16 cellular contexts compared by ENCODE assay signal in the genomic region with DNA sequence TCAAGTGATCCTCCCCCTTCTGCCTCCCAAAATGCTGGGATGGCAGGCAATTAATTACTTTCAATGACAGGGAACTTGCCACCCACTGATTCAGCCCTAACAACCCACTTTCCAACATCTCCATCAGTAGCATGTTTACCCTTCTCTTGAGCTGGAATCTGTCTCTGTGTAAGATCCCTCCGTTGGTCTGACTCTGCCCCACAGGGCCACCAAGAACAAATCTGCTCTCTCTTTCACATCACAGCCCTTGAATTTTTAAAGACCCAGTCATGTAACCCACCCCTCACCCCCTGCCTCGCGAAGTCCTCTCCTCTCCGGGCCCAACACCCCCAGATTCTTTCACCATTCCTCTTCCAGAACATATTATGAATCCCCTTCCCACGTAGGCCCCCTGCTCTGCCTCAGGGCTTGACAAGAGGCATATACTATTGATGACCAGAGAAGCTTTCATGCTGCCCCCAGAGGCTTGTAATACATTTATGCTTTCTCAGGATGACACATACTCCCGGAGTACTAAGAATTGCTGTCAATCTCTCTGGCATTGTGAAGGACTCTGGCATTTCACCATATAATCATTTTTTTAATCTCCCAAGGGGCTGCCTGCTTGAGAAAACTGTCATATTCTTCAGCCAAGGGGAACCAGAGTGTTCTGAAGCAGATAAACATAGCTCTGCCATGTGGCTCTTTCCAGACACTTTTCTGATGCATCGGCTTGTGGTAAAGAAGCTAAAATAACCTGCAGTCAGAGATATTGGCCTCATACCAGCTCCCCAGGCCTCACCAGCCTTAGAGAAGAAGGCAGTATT.
A peak's percentile ranks its signal among the peaks of the same experiment; 100 is the strongest.
DNase-seq lines count a peak whose midpoint lies in the region; ATAC-seq, FAIRE-seq and TF ChIP-seq lines count a peak whose summit lies in the region.
"Had no signal": no experiment of that assay in that cellular context is flagged by ENCODE, and none has a peak within 500 bp of the region (broad histone marks: within the 10 kb centered on the region; RNA-seq: fewer than 3 reads in every experiment).

No MANE protein-coding gene starts in this region.

- SMC1A ChIA-PET in GM12878 (lab: Charles Lee; ENCODE audit: uncharacterized antibody, unreplicated experiment) = no interaction called here

- no peaks in the 10 kb centered on the region for H4K20me1 ChIP-seq in GM12878 (ENCODE audit: control insufficient read depth, insufficient read depth)
- H4K20me1 ChIP-seq in GM23338 (replicated peaks; ENCODE audit: insufficient read depth) = no peaks in the 10 kb centered on the region

- H3K9me3 ChIP-seq in GM12878 (replicated peaks; ENCODE audit: control insufficient read depth, insufficient read depth, low read length) = peaks cover 11% of the 10 kb centered on the region; the same call in 2 of the 3 replicates
- no peaks in the 10 kb centered on the region for H3K9me3 ChIP-seq in neuron (ENCODE audit: low read length)

- in situ Hi-C loops in GM12878 (cut with MboI) = no loop called here

- no peak for TF ChIP-seq POLR2A in GM12878 (IDR thresholded peaks at IDR 0.05; ENCODE audit: low read depth, low read length)

- H3K9me3 Mint-ChIP-seq in activated T-helper 17 cell treated with anti-CD3 and anti-CD28 coated beads, Interleukin-2, amount 50 U/mL, for 72 hours = peaks cover 16% of the 10 kb centered on the region
- H3K9me3 Mint-ChIP-seq in GM23338 = peaks cover 11% of the 10 kb centered on the region

- DNase-seq in GM12865 (ENCODE audit: low read depth) = peak; percentile 35
- DNase-seq in GM12878 (ENCODE audit: low read depth, low spot score) = no peak
- DNase-seq in superior temporal gyrus (ENCODE audit: extremely low spot score) = peak; percentile 24
- DNase-seq in RWPE1 (ENCODE audit: low spot score) = no peak
- DNase-seq in GM23338 (ENCODE audit: low spot score) = no peak
- DNase-seq: C1 segment of cervical spinal cord, COR-L47, GOT3, NCI-H1105, NCI-H1694 treated with DMSO at 0.1 percent for 48 hours, NCI-H345, NCI-H526 treated with DMSO at 0.1 percent for 48 hours had no signal

- BruUV-seq in GM12878 (replicated peaks; lab: Mats Ljungman, UMichigan) = no TSS peak

- H3K4me1 ChIP-seq in GM12878 (ENCODE audit: control insufficient read depth, insufficient read depth, low read length) (no peaks in the 10 kb centered on the region), neuron (ENCODE audit: insufficient read depth, low read length) (peaks cover 12% of the 10 kb centered on the region), GM23338 (ENCODE audit: insufficient read depth) (no peaks in the 10 kb centered on the region)

- peak overlapping the region; percentile 25; the same call in 1 of the 2 replicates for H3K4me2 ChIP-seq in GM12878 (ENCODE audit: control insufficient read depth, insufficient read depth)
- no peak overlapping the region for H3K4me2 ChIP-seq in GM23338

- no peaks in the 10 kb centered on the region for H3F3A ChIP-seq in GM23338 (replicated peaks; ENCODE audit: low read depth)

- TF ChIP-seq EP300 in GM12878 (IDR thresholded peaks at IDR 0.05; ENCODE audit: borderline replicate concordance in 1 of 2, control insufficient read depth in 1 of 2, low read depth in 2 of 2, low read length in 2 of 2) = no peak

- H3K27me3 Mint-ChIP-seq in activated T-helper 17 cell treated with anti-CD3 and anti-CD28 coated beads, Interleukin-2, amount 50 U/mL, for 72 hours = peaks cover 4% of the 10 kb centered on the region
- peaks cover 3% of the 10 kb centered on the region for H3K27me3 Mint-ChIP-seq in GM23338 (ENCODE audit: insufficient read depth, low read depth, poor library complexity)

- no peaks in the 10 kb centered on the region for H3K36me3 ChIP-seq in GM12878 (ENCODE audit: control insufficient read depth in 2 of 2, insufficient read depth in 2 of 2, low read length in 1 of 2)
- H3K36me3 ChIP-seq in neuron (ENCODE audit: insufficient read depth, low read length) = no peaks in the 10 kb centered on the region
- H3K36me3 ChIP-seq in GM23338 (ENCODE audit: insufficient read depth) = no peaks in the 10 kb centered on the region

- intact Hi-C loops in GM12878 (cut with micrococcal nuclease; ENCODE audit: unreplicated experiment) = no loop called here

- H3K4me1 Mint-ChIP-seq in activated T-helper 17 cell treated with anti-CD3 and anti-CD28 coated beads, Interleukin-2, amount 50 U/mL, for 72 hours = no peaks in the 10 kb centered on the region
- H3K4me1 Mint-ChIP-seq in GM23338 = peaks cover 5% of the 10 kb centered on the region

- 42% methylated on average over 7 of the region's 7 CpGs for WGBS in GM12878 (ENCODE audit: insufficient coverage, insufficient replicate concordance, low lambda C conversion rate, missing lambda C conversion rate)

- CTCF ChIA-PET in GM12878 (lab: Yijun Ruan, JAX) = interaction anchor here (0.6 kb wide), 1 partner anchor 1433 kb away, joined by 3 read pairs; no protein-coding TSS in a partner anchor
- CTCF ChIA-PET in RWPE1 (lab: Yijun Ruan, JAX) = no interaction called here

- no peak for TF ChIP-seq RAD21 in GM12878 (IDR thresholded peaks at IDR 0.05; ENCODE audit: insufficient read depth, low read depth, low read length)

- no peak overlapping the region for H3K27ac Mint-ChIP-seq in activated T-helper 17 cell treated with anti-CD3 and anti-CD28 coated beads, Interleukin-2, amount 50 U/mL, for 72 hours
- no peak overlapping the region for H3K27ac Mint-ChIP-seq in GM23338

- RAD21 ChIA-PET in GM12878 (lab: Charles Lee; ENCODE audit: unreplicated experiment) = no interaction called here

- H3K36me3 Mint-ChIP-seq in activated T-helper 17 cell treated with anti-CD3 and anti-CD28 coated beads, Interleukin-2, amount 50 U/mL, for 72 hours (ENCODE audit: low read depth) = no peaks in the 10 kb centered on the region
- peaks cover 2% of the 10 kb centered on the region; the same call in 1 of the 3 replicates for H3K36me3 Mint-ChIP-seq in GM23338 (ENCODE audit: low read depth)

- H3K79me2 ChIP-seq in GM12878 (ENCODE audit: control insufficient read depth, insufficient read depth, low read length) (no peaks in the 10 kb centered on the region), GM23338 (replicated peaks; ENCODE audit: insufficient read depth) (no peaks in the 10 kb centered on the region)

- H3K9me2 ChIP-seq in GM23338 (ENCODE audit: insufficient read depth) = no peaks in the 10 kb centered on the region

- H3K27me3 ChIP-seq in GM12878 (replicated peaks in 1 of 2; ENCODE audit: control insufficient read depth in 2 of 2, insufficient read depth in 2 of 2, low read length in 1 of 2) (no peaks in the 10 kb centered on the region), neuron (ENCODE audit: insufficient read depth, low read length) (no peaks in the 10 kb centered on the region), GM23338 (ENCODE audit: insufficient read depth) (no peaks in the 10 kb centered on the region)

- H3K4me3 Mint-ChIP-seq in activated T-helper 17 cell treated with anti-CD3 and anti-CD28 coated beads, Interleukin-2, amount 50 U/mL, for 72 hours = no peak overlapping the region
- no peak overlapping the region for H3K4me3 Mint-ChIP-seq in GM23338

- H3K27ac ChIP-seq in GM12878 (ENCODE audit: control insufficient read depth, insufficient read depth) (no peak overlapping the region), RWPE1 (no peak overlapping the region), GM23338 (ENCODE audit: low read depth) (no peak overlapping the region)
- H3K27ac ChIP-seq: HL-60 had no signal

- POLR2A ChIA-PET in GM12878 (lab: Charles Lee) = no interaction called here
- POLR2A ChIA-PET in RWPE1 (lab: Yijun Ruan, JAX; ENCODE audit: low non-redundant PET) = no interaction called here

- FAIRE-seq in GM12878 (lab: Jason Lieb, UNC) = no peak
- FAIRE-seq: K562 had no signal

- H2AFZ ChIP-seq in GM12878 (ENCODE audit: control insufficient read depth, low read depth, low read length) = no peak overlapping the region
- peak overlapping the region; percentile 32 for H2AFZ ChIP-seq in neuron (ENCODE audit: low read depth, low read length)
- H2AFZ ChIP-seq in GM23338 = no peak overlapping the region

- no peak overlapping the region for H3K9ac ChIP-seq in GM12878 (ENCODE audit: control insufficient read depth, insufficient read depth, low read length)

- no peak for TF ChIP-seq CTCF in GM12865 (IDR thresholded peaks at IDR 0.05; ENCODE audit: insufficient read depth, low read depth, low read length, missing control alignments)
- no peak for TF ChIP-seq CTCF in GM12878 (IDR thresholded peaks at IDR 0.05 in 2 of 3, conservative IDR thresholded peaks at IDR 0.05 in 1 of 3; ENCODE audit: control insufficient read depth in 2 of 3, extremely low read depth in 1 of 3, insufficient read depth in 1 of 3, low read depth in 3 of 3, low read length in 3 of 3)
- TF ChIP-seq CTCF in RWPE1 (conservative IDR thresholded peaks at IDR 0.05; ENCODE audit: low read depth) = no peak
- TF ChIP-seq CTCF in GM23338 (conservative IDR thresholded peaks at IDR 0.05; ENCODE audit: low read depth in 2 of 2) = no peak

- H3K4me3 ChIP-seq in GM12865 (ENCODE audit: low read depth, low read length) (no peak overlapping the region; the same call in 1 of the 2 replicates), GM12878 (no peak overlapping the region), neuron (ENCODE audit: low read length) (no peak overlapping the region), GM23338 (no peak overlapping the region)
- H3K4me3 ChIP-seq: K562 had no signal

- ATAC-seq in GM12878 (peak; percentile 79), GM23338 (no peak)
- no peak for ATAC-seq in activated T-helper 17 cell treated with anti-CD3 and anti-CD28 coated beads, Interleukin-2, amount 50 U/mL, for 72 hours (replicated peaks)
- ATAC-seq: K562 had no signal

TF ChIP-seq in GM12878, 131 proteins besides CTCF, POLR2A, EP300 and RAD21 (continues in another document):
- TF ChIP-seq JUND (IDR thresholded peaks at IDR 0.05; ENCODE audit: low read depth, low read length) (no peak), DPF2 (IDR thresholded peaks at IDR 0.05) (no peak)

TF ChIP-seq in GM23338, 12 proteins besides CTCF, POLR2A, EP300 and RAD21 (continues in another document):
- TF ChIP-seq ZNF114 (CRISPR knock-in tag; IDR thresholded peaks at IDR 0.05) (no peak), NANOG (IDR thresholded peaks at IDR 0.05; ENCODE audit: borderline replicate concordance) (no peak), STAT1 (IDR thresholded peaks at IDR 0.05; ENCODE audit: unreplicated experiment) (no peak), ZNF331 (CRISPR knock-in tag; IDR thresholded peaks at IDR 0.05; ENCODE audit: low read depth) (no peak), EZH2 (IDR thresholded peaks at IDR 0.05; ENCODE audit: low read depth, unreplicated experiment) (no peak)
- TF ChIP-seq, protein P1, sequence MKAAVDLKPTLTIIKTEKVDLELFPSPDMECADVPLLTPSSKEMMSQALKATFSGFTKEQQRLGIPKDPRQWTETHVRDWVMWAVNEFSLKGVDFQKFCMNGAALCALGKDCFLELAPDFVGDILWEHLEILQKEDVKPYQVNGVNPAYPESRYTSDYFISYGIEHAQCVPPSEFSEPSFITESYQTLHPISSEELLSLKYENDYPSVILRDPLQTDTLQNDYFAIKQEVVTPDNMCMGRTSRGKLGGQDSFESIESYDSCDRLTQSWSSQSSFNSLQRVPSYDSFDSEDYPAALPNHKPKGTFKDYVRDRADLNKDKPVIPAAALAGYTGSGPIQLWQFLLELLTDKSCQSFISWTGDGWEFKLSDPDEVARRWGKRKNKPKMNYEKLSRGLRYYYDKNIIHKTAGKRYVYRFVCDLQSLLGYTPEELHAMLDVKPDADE (IDR thresholded peaks at IDR 0.05) = no peak

Comparison
In these comparisons a context has a peak if more than half of its experiments do, and no peak if none do; other contexts are left out.
1. DNase-seq: peak in GM12865 (single experiment) and superior temporal gyrus (single experiment); none in GM12878 (single experiment), RWPE1 (single experiment) and GM23338 (single experiment).